8 cellular contexts compared by ENCODE assay signal in the genomic region with DNA sequence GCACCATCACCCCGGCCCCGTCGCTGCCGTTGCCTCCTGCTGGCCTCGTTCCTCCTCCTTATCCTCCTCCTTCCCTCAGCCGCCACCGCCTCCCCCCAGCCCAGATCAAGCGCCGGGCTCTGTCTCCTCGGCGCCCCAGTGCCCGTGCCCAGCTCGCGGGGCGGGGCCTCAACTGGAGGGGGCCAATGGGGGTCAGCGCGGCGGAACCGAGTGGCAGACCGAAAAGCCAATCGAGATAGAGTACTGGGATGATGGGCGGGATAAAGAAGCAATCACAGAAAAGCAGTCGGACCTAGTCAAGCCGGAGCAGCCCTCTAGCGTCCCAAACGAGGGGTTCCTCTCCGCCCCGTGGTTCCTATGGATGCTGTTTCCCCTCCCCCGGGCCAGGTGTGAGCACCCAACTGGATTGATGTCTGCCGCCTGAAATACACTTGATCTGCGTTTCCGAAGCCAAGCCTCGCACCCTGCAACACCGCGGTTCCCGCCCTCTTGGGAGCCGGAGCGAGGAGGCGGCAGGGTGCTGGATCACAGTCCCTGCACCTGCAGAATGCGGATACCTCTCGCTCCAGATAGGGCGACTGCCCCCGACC. TPM values are rescaled to one million over a fixed set of nuclear protein-coding genes. Genes with fewer than 3 reads are reported as not detected.
DNase-seq lines count a peak whose midpoint lies in the region; ATAC-seq and TF ChIP-seq lines count a peak whose summit lies in the region.

A gene (minus strand): TSS at position 121 of the 590 bp plus-strand sequence.

- peaks cover 7 to 25% (median 15%) of the 10 kb centered on the region in 4 donors for H3K4me1 Mint-ChIP-seq in CD4-positive, CD25-positive, alpha-beta regulatory T cell

- H3K9me3 Mint-ChIP-seq in CD4-positive, CD25-positive, alpha-beta regulatory T cell: peaks cover 0 to 3% (median 0%) of the 10 kb centered on the region in 7 donors

- no peaks in the 10 kb centered on the region for H3K9me3 ChIP-seq in CD4-positive, CD25-positive, alpha-beta regulatory T cell (ENCODE audit: control insufficient read depth in 2 of 2, low read length in 2 of 2)

- DNase-seq in CD4-positive, CD25-positive, alpha-beta regulatory T cell: peak; percentile 74 to 94 (median 84)
- no peak for DNase-seq in HL-60 (ENCODE audit: low read depth in 1 of 2, low spot score in 1 of 2)
- peak; percentile 39 for DNase-seq in NOMO-1 treated with DMSO at 0.1 percent for 48 hours (lab: John Stamatoyannopoulos, UW; ENCODE audit: unreplicated experiment)
- peak; percentile 83 for DNase-seq in activated T-cell treated with anti-CD3 and anti-CD28 coated beads for 4 hours
- DNase-seq in epithelial cell of prostate (ENCODE audit: low read depth, low spot score): peak; percentile 86
- DNase-seq in midbrain (lab: John Stamatoyannopoulos, UW): peak; percentile 97
- peak; percentile 62 to 80 for DNase-seq in stimulated activated CD8-positive, alpha-beta memory T cell treated with anti-CD3 and anti-CD28 coated beads, Interleukin-15, amount 100 ng/mL, for 4 hours (ENCODE audit: low read depth in 2 of 2)

- TF ChIP-seq CTCF in HL-60 (IDR thresholded peaks at IDR 0.05; ENCODE audit: insufficient read depth, low read length): no peak

- peaks cover 87% of the 10 kb centered on the region for H3K27me3 Mint-ChIP-seq in CD4-positive, CD25-positive, alpha-beta regulatory T cell

- no peak within 1 kb of the TSS for H3K27ac ChIP-seq in CD4-positive, CD25-positive, alpha-beta regulatory T cell (ENCODE audit: insufficient read depth, low read length, poor library complexity, severe bottlenecking)
- H3K27ac ChIP-seq in HL-60 (replicated peaks): no peak within 1 kb of the TSS
- peak within 1 kb of the TSS; percentile 76 for H3K27ac ChIP-seq in epithelial cell of prostate

- peaks cover 49% of the 10 kb centered on the region for H3K27me3 ChIP-seq in CD4-positive, CD25-positive, alpha-beta regulatory T cell (ENCODE audit: control insufficient read depth, insufficient read depth, low read length)
- H3K27me3 ChIP-seq in HL-60 (ENCODE audit: insufficient read depth, poor library complexity, severe bottlenecking): peaks cover 49% of the 10 kb centered on the region

- peak; percentile 92 to 93 for ATAC-seq in CD4-positive, CD25-positive, alpha-beta regulatory T cell (ENCODE audit: low read depth in 2 of 2)
- peak; percentile 97 for ATAC-seq in GM19467 (IDR thresholded peaks at IDR 0.05; ENCODE audit: unreplicated experiment)

- H3K4me3 Mint-ChIP-seq in CD4-positive, CD25-positive, alpha-beta regulatory T cell: peak within 1 kb of the TSS; percentile 88 to 95 (median 90)

- no peaks in the 10 kb centered on the region for H3K36me3 Mint-ChIP-seq in CD4-positive, CD25-positive, alpha-beta regulatory T cell

- no peaks in the 10 kb centered on the region for H3K36me3 ChIP-seq in CD4-positive, CD25-positive, alpha-beta regulatory T cell (ENCODE audit: control insufficient read depth, insufficient read depth, low read length)

- peak within 1 kb of the TSS; percentile 51 for H3K4me3 ChIP-seq in CD4-positive, CD25-positive, alpha-beta regulatory T cell (ENCODE audit: low read depth, low read length)
- H3K4me3 ChIP-seq in HL-60 (replicated peaks; ENCODE audit: insufficient read depth, low read length): peak within 1 kb of the TSS; percentile 19; the same call in 1 of the 2 replicates

- peak within 1 kb of the TSS in 2 of 3 donors; percentile 63 to 67 for H3K27ac Mint-ChIP-seq in CD4-positive, CD25-positive, alpha-beta regulatory T cell

- peaks cover 18% of the 10 kb centered on the region for H3K4me1 ChIP-seq in CD4-positive, CD25-positive, alpha-beta regulatory T cell (ENCODE audit: control insufficient read depth, insufficient read depth, low read length, poor library complexity, severe bottlenecking)

RNA-seq across cellular contexts. Expression of the gene that starts here (rescaled TPM):
- total RNA-seq in CD4-positive, CD25-positive, alpha-beta regulatory T cell: not detected
- polyA plus RNA-seq in CD4-positive, CD25-positive, alpha-beta regulatory T cell: 1 to 10 TPM in 1 of 4 donors, under 1 TPM in 3; 0.24 to 1.1 (median 0.35) TPM

Comparison
In these comparisons a context has a peak if more than half of its experiments do, and no peak if none do; other contexts are left out.
1. DNase-seq: peak in CD4-positive, CD25-positive, alpha-beta regulatory T cell (3 of 3), NOMO-1 treated with DMSO at 0.1 percent for 48 hours (single experiment), activated T-cell treated with anti-CD3 and anti-CD28 coated beads for 4 hours (single experiment), epithelial cell of prostate (single experiment), midbrain (single experiment) and stimulated activated CD8-positive, alpha-beta memory T cell treated with anti-CD3 and anti-CD28 coated beads, Interleukin-15, amount 100 ng/mL, for 4 hours (2 of 2); none in HL-60 (0 of 2).